Comparison of ENCODE assay signal across 8 cellular contexts in the genomic region with DNA sequence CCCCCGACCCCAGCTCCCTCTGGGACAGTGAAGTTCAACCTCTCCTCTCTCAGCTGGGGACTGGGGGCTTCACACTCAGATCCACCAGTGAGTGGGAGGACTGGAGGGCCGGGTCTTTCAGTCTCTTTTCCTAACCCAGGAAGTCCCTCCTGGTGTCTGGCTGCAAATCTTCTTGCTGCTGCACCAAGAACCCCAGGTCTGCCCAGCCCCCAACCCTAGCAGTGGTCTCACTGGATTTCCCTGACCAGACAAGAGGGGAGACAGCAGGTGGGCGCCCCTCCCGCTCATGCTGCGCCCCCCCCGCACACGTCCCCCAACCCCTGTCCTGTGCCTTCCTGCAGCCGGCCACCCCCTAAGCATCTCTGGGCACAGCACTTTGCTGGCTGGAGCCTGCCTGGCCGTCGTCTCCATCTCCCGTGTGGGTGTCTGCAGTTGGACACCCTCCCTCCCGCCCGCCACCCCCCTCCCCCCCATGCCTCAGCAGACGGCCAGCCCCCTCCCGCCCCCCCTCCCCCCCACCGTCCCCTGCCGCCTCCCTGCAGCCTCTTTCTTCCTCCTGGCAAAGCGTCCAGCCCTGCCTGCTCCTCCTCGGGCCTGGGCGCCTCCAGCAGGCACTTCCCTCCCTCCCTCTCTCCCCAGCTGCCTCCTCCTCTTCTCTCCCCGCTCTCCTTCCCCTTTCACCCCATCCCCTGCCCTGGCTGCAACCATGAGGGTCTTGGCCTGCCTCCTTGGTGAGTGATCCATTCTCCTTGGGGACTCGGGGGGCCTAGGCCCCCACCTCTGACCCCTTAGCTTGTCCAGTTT. TPM values are rescaled to one million over a fixed set of nuclear protein-coding genes. Genes with fewer than 3 reads are reported as not detected.
DNase-seq lines count a peak whose midpoint lies in the region; TF ChIP-seq lines count a peak whose summit lies in the region.

Gene SSC5D, plus strand, starts transcription at position 553 of the 804 bp plus-strand sequence. Its CDS starts 154 bp downstream, at position 707.

- H3K27me3 ChIP-seq in OCI-LY3 (ENCODE audit: low read depth, low read length) = no peaks in the 10 kb centered on the region
- H3K27me3 ChIP-seq in neuron (ENCODE audit: insufficient read depth, low read length) = no peaks in the 10 kb centered on the region

- peaks cover 27% of the 10 kb centered on the region for H3K27me3 Mint-ChIP-seq in Calu3 (ENCODE audit: unreplicated experiment)

- CTCF ChIA-PET in Calu3 (lab: Charles Lee) = interaction anchor here (0.7 kb wide), 1 partner anchor 826 kb away, joined by 3 read pairs; no protein-coding TSS in a partner anchor

- H2AFZ ChIP-seq in OCI-LY3 (ENCODE audit: low read depth, low read length) = no peak within 1 kb of the TSS
- no peak within 1 kb of the TSS for H2AFZ ChIP-seq in neuron (ENCODE audit: low read depth, low read length)

- H3K36me3 ChIP-seq in OCI-LY3 (replicated peaks; ENCODE audit: low read depth, low read length) (peaks cover under 1% of the 10 kb centered on the region), neuron (ENCODE audit: insufficient read depth, low read length) (no peaks in the 10 kb centered on the region)

- H3K9me3 ChIP-seq in OCI-LY3 (ENCODE audit: insufficient read depth, low read length) = no peaks in the 10 kb centered on the region
- H3K9me3 ChIP-seq in neuron (ENCODE audit: low read length) = no peaks in the 10 kb centered on the region

- H3K4me1 Mint-ChIP-seq in Calu3 (ENCODE audit: low read depth, unreplicated experiment) = peaks cover 9% of the 10 kb centered on the region

- peaks cover 52% of the 10 kb centered on the region for H3K36me3 Mint-ChIP-seq in Calu3 (ENCODE audit: insufficient read depth, unreplicated experiment)

- TF ChIP-seq CTCF in Calu3 (IDR thresholded peaks at IDR 0.05; ENCODE audit: unreplicated experiment) (no peak), OCI-LY3 (IDR thresholded peaks at IDR 0.05; ENCODE audit: low read depth, low read length) (no peak), epithelial cell of proximal tubule (conservative IDR thresholded peaks at IDR 0.05; ENCODE audit: low read depth, low read length) (no peak)

- H3K79me2 ChIP-seq in OCI-LY3 (ENCODE audit: low read length) = peaks cover 10% of the 10 kb centered on the region; the same call in 1 of the 2 replicates

- H3K4me1 ChIP-seq in OCI-LY3 (ENCODE audit: low read length) = peaks cover 14% of the 10 kb centered on the region
- peaks cover 60% of the 10 kb centered on the region for H3K4me1 ChIP-seq in neuron (ENCODE audit: insufficient read depth, low read length)

- no peaks in the 10 kb centered on the region for H3K9me3 Mint-ChIP-seq in Calu3 (ENCODE audit: low read depth, unreplicated experiment)

- H3K4me3 ChIP-seq in OCI-LY3 (ENCODE audit: low read length) = no peak within 1 kb of the TSS
- peak within 1 kb of the TSS; percentile 25 for H3K4me3 ChIP-seq in epithelial cell of proximal tubule (ENCODE audit: low read depth, low read length)
- peak within 1 kb of the TSS; percentile 17 for H3K4me3 ChIP-seq in neuron (ENCODE audit: low read length)

- no peak within 1 kb of the TSS; the same call in 1 of the 2 replicates for H3K9ac ChIP-seq in OCI-LY3 (ENCODE audit: low read length)

- DNase-seq in Calu3 (no peak), epithelial cell of proximal tubule (ENCODE audit: low read depth) (no peak), globus pallidus (ENCODE audit: low spot score) (no peak), NCI-H524 (lab: John Stamatoyannopoulos, UW) (no peak), NCI-H1048 (lab: John Stamatoyannopoulos, UW) (no peak)
- DNase-seq in stimulated activated naive CD4-positive, alpha-beta T cell treated with Interleukin-2 at 50 U/mL for 16 hours (lab: John Stamatoyannopoulos, UW) = no peak

- H3K27ac Mint-ChIP-seq in Calu3 (ENCODE audit: unreplicated experiment) = peak within 1 kb of the TSS; percentile 15

- no TSS peak for BruUV-seq in Calu3 (replicated peaks; lab: Mats Ljungman, UMichigan)

- H4K20me1 ChIP-seq in OCI-LY3 (ENCODE audit: insufficient read depth, low read length) = no peaks in the 10 kb centered on the region

- H3K27ac ChIP-seq in OCI-LY3 (ENCODE audit: low read length) = no peak within 1 kb of the TSS

- H3K4me3 Mint-ChIP-seq in Calu3 (ENCODE audit: low read depth, unreplicated experiment) = no peak within 1 kb of the TSS

- intact Hi-C loops in Calu3 (cut with micrococcal nuclease; ENCODE audit: unreplicated experiment) = no loop called here

- peak within 1 kb of the TSS; percentile 48 for H3K4me2 ChIP-seq in OCI-LY3 (ENCODE audit: low read length)

RNA-seq across cellular contexts. Expression of gene SSC5D, which starts in this region (rescaled TPM):
- total RNA-seq in Calu3 (2022) (0.26 and 0.69 TPM in 2 replicates), epithelial cell of proximal tubule (0.86 TPM in 1 of 2 replicates, not detected in the other)
